1 cellular context compared by ENCODE assay signal in genomic region chr16:89189358-89190025, GRCh38.
TF ChIP-seq lines count a peak whose summit lies in the region.

No MANE protein-coding gene starts in this region.

TF ChIP-seq in HepG2, 621 proteins besides CTCF, POLR2A, EP300 and RAD21:
- no peak for TF ChIP-seq ZFP1 (CRISPR knock-in tag; IDR thresholded peaks at IDR 0.05)
- peak; percentile 69; the same call in 1 of the 2 replicates for TF ChIP-seq ZNF121 (CRISPR knock-in tag; IDR thresholded peaks at IDR 0.05)
- TF ChIP-seq AGO2 (optimal IDR thresholded peaks at IDR 0.05; ENCODE audit: low read depth, low read length) = peak; percentile 9
- no peak for TF ChIP-seq ZNF367 (CRISPR knock-in tag; IDR thresholded peaks at IDR 0.05; ENCODE audit: borderline replicate concordance)
- TF ChIP-seq ZNF567 (CRISPR knock-in tag; IDR thresholded peaks at IDR 0.05; ENCODE audit: borderline replicate concordance) = 0 out of 2 replicates have a peak, but pooled peaks have one; percentile 64
- TF ChIP-seq ATM (IDR thresholded peaks at IDR 0.05; ENCODE audit: borderline replicate concordance) = no peak
- TF ChIP-seq ZNF724P (CRISPR knock-in tag; IDR thresholded peaks at IDR 0.05; ENCODE audit: borderline replicate concordance) = 0 out of 2 replicates have a peak, but pooled peaks have one; percentile 39
- TF ChIP-seq ARHGAP35 (CRISPR knock-in tag; IDR thresholded peaks at IDR 0.05; ENCODE audit: borderline replicate concordance) = no peak
- TF ChIP-seq RBM22 (optimal IDR thresholded peaks at IDR 0.05; ENCODE audit: low read length) = peak; percentile 63
- 0 out of 2 replicates have a peak, but pooled peaks have one; percentile 7 for TF ChIP-seq CHD4 (IDR thresholded peaks at IDR 0.05; ENCODE audit: borderline replicate concordance, low read length)
- 0 out of 2 replicates have a peak, but pooled peaks have one; percentile 46 for TF ChIP-seq ZNF326 (CRISPR knock-in tag; IDR thresholded peaks at IDR 0.05; ENCODE audit: borderline replicate concordance)
- TF ChIP-seq SMAD1 (CRISPR knock-in tag; IDR thresholded peaks at IDR 0.05; ENCODE audit: borderline replicate concordance, low read depth) = 0 out of 2 replicates have a peak, but pooled peaks have one; percentile 42
- peak; percentile 86 for TF ChIP-seq MNT (IDR thresholded peaks at IDR 0.05)
- TF ChIP-seq ZBTB20 (CRISPR knock-in tag; IDR thresholded peaks at IDR 0.05; ENCODE audit: borderline replicate concordance, low read depth) = no peak
- 0 out of 2 replicates have a peak, but pooled peaks have one; percentile 35 for TF ChIP-seq IRF9 (CRISPR knock-in tag; IDR thresholded peaks at IDR 0.05; ENCODE audit: borderline replicate concordance)
- 0 out of 4 replicates have a peak, but pooled peaks of 1 of the 2 experiments have one; percentile 5 for TF ChIP-seq MAFK (conservative IDR thresholded peaks at IDR 0.05 in 1 of 2, IDR thresholded peaks at IDR 0.05 in 1 of 2; ENCODE audit: low read length in 2 of 2)
- 0 out of 2 replicates have a peak, but pooled peaks have one; percentile 6 for TF ChIP-seq ZFP91 (CRISPR knock-in tag; IDR thresholded peaks at IDR 0.05; ENCODE audit: borderline replicate concordance)
- peak; percentile 22 for TF ChIP-seq AGO1 (IDR thresholded peaks at IDR 0.05; ENCODE audit: low read depth, low read length, poor library complexity, severe bottlenecking)
- TF ChIP-seq AKAP8 (CRISPR knock-in tag; IDR thresholded peaks at IDR 0.05) = peak; percentile 93; the same call in 1 of the 2 replicates
- TF ChIP-seq ZNF546 (CRISPR knock-in tag; conservative IDR thresholded peaks at IDR 0.05) = no peak; the same call in 1 of the 2 replicates
- TF ChIP-seq HNRNPL (IDR thresholded peaks at IDR 0.05; ENCODE audit: low read depth, low read length) = peak; percentile 24; the same call in 1 of the 2 replicates
- no peak for TF ChIP-seq HNF4G (IDR thresholded peaks at IDR 0.05; ENCODE audit: borderline replicate concordance, low read depth, low read length)
- 0 out of 2 replicates have a peak, but pooled peaks have one; percentile 44 for TF ChIP-seq HNF4G (CRISPR knock-in tag; IDR thresholded peaks at IDR 0.05; ENCODE audit: borderline replicate concordance, low read depth)
